Comparison of ENCODE assay signal across 8 cellular contexts in genomic region chr2:110933420-110933819, GRCh38.
"Had no signal": no experiment of that assay in that cellular context is flagged by ENCODE, and none has a peak within 500 bp of the region (broad histone marks: within the 10 kb centered on the region; RNA-seq: fewer than 3 reads in every experiment).

No MANE protein-coding gene starts in this region.

- DNase-seq: GDM1, GF-D8 had no signal

- ATAC-seq: GM12878 had no signal

- FAIRE-seq: G401.6, GM12878, GM12891, GM12892, GM18507, GM19239 had no signal

- H3K4me3 ChIP-seq: GM12878 had no signal
